In genomic region chr4:7462509-7462971, GRCh38 we compare ENCODE assay signal across 10 cellular contexts.
A peak's percentile ranks its signal among the peaks of the same experiment; 100 is the strongest.
DNase-seq lines count a peak whose midpoint lies in the region; ATAC-seq, FAIRE-seq and TF ChIP-seq lines count a peak whose summit lies in the region.
"Had no signal": no experiment of that assay in that cellular context is flagged by ENCODE, and none has a peak within 500 bp of the region (broad histone marks: within the 10 kb centered on the region; RNA-seq: fewer than 3 reads in every experiment).

No MANE protein-coding gene starts in this region.

- FAIRE-seq in GM19239 (lab: Jason Lieb, UNC) = no peak
- FAIRE-seq: colon had no signal

- ATAC-seq in HG02588 (IDR thresholded peaks at IDR 0.05; ENCODE audit: unreplicated experiment) = no peak

- TF ChIP-seq RAD21 in Ishikawa (IDR thresholded peaks at IDR 0.05; ENCODE audit: low read depth) = peak; percentile 50

- no peak for TF ChIP-seq EP300 in Ishikawa (IDR thresholded peaks at IDR 0.05; ENCODE audit: borderline replicate concordance)

- DNase-seq in AG08395 (ENCODE audit: low spot score) (peak; percentile 58), anterior cingulate cortex (lab: John Stamatoyannopoulos, UW) (peak in 48 of 58 donors; percentile 13 to 87 (median 52)), kidney glomerular epithelial cell (lab: John Stamatoyannopoulos, UW) (peak; percentile 6), SIG-M5 (lab: John Stamatoyannopoulos, UW) (no peak), GM19239 (ENCODE audit: insufficient read length, low spot score) (no peak), T1000 (lab: John Stamatoyannopoulos, UW) (no peak)
- DNase-seq: GF-D8 had no signal

TF ChIP-seq in Ishikawa, 13 proteins besides CTCF, POLR2A, EP300 and RAD21:
- no peak for TF ChIP-seq CREB1 (IDR thresholded peaks at IDR 0.05; ENCODE audit: low read depth)
- TF ChIP-seq CEBPB (IDR thresholded peaks at IDR 0.05) = no peak
- no peak for TF ChIP-seq ZBTB7A (IDR thresholded peaks at IDR 0.05; ENCODE audit: low read depth)
- TF ChIP-seq, protein P1, sequence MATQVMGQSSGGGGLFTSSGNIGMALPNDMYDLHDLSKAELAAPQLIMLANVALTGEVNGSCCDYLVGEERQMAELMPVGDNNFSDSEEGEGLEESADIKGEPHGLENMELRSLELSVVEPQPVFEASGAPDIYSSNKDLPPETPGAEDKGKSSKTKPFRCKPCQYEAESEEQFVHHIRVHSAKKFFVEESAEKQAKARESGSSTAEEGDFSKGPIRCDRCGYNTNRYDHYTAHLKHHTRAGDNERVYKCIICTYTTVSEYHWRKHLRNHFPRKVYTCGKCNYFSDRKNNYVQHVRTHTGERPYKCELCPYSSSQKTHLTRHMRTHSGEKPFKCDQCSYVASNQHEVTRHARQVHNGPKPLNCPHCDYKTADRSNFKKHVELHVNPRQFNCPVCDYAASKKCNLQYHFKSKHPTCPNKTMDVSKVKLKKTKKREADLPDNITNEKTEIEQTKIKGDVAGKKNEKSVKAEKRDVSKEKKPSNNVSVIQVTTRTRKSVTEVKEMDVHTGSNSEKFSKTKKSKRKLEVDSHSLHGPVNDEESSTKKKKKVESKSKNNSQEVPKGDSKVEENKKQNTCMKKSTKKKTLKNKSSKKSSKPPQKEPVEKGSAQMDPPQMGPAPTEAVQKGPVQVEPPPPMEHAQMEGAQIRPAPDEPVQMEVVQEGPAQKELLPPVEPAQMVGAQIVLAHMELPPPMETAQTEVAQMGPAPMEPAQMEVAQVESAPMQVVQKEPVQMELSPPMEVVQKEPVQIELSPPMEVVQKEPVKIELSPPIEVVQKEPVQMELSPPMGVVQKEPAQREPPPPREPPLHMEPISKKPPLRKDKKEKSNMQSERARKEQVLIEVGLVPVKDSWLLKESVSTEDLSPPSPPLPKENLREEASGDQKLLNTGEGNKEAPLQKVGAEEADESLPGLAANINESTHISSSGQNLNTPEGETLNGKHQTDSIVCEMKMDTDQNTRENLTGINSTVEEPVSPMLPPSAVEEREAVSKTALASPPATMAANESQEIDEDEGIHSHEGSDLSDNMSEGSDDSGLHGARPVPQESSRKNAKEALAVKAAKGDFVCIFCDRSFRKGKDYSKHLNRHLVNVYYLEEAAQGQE (IDR thresholded peaks at IDR 0.05; ENCODE audit: low read depth) = no peak
- TF ChIP-seq TAF1 (IDR thresholded peaks at IDR 0.05; ENCODE audit: low read depth) = no peak
- no peak for TF ChIP-seq FOXM1 (IDR thresholded peaks at IDR 0.05; ENCODE audit: borderline replicate concordance, low read depth)
- TF ChIP-seq YY1 (IDR thresholded peaks at IDR 0.05; ENCODE audit: low read depth) = no peak
- TF ChIP-seq TEAD4 (IDR thresholded peaks at IDR 0.05) = no peak
- TF ChIP-seq EGR1 (IDR thresholded peaks at IDR 0.05) = no peak
- no peak for TF ChIP-seq NFIC (IDR thresholded peaks at IDR 0.05)
- no peak for TF ChIP-seq TCF12 (IDR thresholded peaks at IDR 0.05; ENCODE audit: low read depth)
- no peak for TF ChIP-seq MAX (IDR thresholded peaks at IDR 0.05)
- TF ChIP-seq USF1 (IDR thresholded peaks at IDR 0.05) = no peak

Comparison
In these comparisons a context has a peak if more than half of its experiments do, and no peak if none do; other contexts are left out.
1. DNase-seq: peak in AG08395 (single experiment), anterior cingulate cortex (48 of 58) and kidney glomerular epithelial cell (single experiment); none in SIG-M5 (single experiment), GM19239 (single experiment) and T1000 (single experiment).